In the genomic region with DNA sequence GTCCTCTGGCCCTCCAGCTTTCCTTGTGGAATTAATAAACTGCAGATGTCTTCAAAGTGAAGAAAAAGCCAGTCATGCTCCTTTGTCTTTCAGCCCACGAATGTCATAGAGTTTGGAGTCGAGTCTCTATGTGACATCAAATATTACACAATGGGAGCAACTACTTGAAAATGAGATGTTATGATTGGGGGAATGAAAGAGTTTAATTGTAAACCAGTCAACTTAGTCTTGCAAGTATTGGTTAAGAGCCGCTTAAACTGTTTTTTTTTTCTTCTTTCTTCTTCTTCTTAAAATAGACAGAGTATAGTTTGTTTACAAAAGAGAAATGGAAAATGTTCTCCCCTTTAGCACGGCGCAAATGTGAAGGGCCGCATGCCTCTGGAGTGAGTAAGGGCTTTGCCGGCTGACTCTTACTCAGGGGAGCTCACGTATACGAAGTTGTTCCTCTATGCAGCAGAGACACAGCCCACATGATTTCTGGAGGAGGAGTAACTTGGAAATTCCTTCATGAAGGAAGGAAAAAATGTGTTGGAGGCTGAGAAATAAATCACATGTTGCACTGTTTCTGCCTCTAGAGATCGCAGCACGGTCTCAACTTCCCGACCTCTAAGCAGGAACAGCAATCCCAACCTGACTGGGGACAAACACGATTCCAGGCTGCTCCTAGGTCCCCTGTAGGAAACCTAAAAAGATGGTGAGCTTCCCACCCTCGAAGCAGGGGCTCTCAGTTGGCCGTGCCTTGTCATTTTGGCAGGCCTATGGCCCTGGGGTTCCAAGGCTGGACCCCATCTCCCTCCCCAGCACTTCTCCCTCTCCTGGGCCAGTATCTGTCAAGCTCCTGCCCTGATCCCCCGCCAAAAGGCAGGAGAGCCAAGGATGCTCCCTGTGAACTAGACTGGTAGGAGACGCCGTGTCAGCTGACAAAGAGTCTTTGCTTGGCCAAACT, we compare ENCODE assay signal across 8 cellular contexts. TPM values are rescaled to one million over a fixed set of nuclear protein-coding genes. Genes with fewer than 3 reads are reported as not detected.
DNase-seq lines count a peak whose midpoint lies in the region; ATAC-seq and TF ChIP-seq lines count a peak whose summit lies in the region.

No MANE protein-coding gene starts in this region.

- no peaks in the 10 kb centered on the region for H3K27me3 ChIP-seq in heart left ventricle

- no peaks in the 10 kb centered on the region for H3K9me3 ChIP-seq in heart left ventricle

- H3K27ac ChIP-seq in heart left ventricle, result peak overlapping the region; percentile 82 to 99 (median 98)

- 24 to 28% (median 25%) methylated on average over 18 of the region's 18 CpGs for WGBS in heart left ventricle, 4 donors

- DNase-seq in HEK293T (ENCODE audit: extremely low spot score) (peak; percentile 68), heart left ventricle (peak in 4 of 5 donors; percentile 83 to 87 (median 85)), progenitor cell of endocrine pancreas (ENCODE audit: low spot score, unreplicated experiment) (no peak), NCI-H2196 (lab: John Stamatoyannopoulos, UW; ENCODE audit: unreplicated experiment) (no peak), cerebellum (ENCODE audit: low spot score) (no peak)

- no peaks in the 10 kb centered on the region for H3K36me3 ChIP-seq in heart left ventricle

- no peaks in the 10 kb centered on the region for H3K4me1 Mint-ChIP-seq in activated T-helper 17 cell treated with anti-CD3 and anti-CD28 coated beads, Interleukin-2, amount 50 U/mL, for 72 hours
- peaks cover 54% of the 10 kb centered on the region for H3K4me1 Mint-ChIP-seq in progenitor cell of endocrine pancreas (ENCODE audit: low read depth)

- intact Hi-C loops in heart left ventricle (cut with DNase I), result loop anchor here in 5 of 10 donors (5.0 kb wide), 2 partner anchors 45 kb away; a partner anchor contains a TSS

- H3K4me3 Mint-ChIP-seq in activated T-helper 17 cell treated with anti-CD3 and anti-CD28 coated beads, Interleukin-2, amount 50 U/mL, for 72 hours, result no peak overlapping the region
- H3K4me3 Mint-ChIP-seq in progenitor cell of endocrine pancreas (ENCODE audit: low read depth), result peak overlapping the region; percentile 2

- no peak for ATAC-seq in activated T-helper 17 cell treated with anti-CD3 and anti-CD28 coated beads, Interleukin-2, amount 50 U/mL, for 72 hours (replicated peaks)
- ATAC-seq in heart left ventricle (peak; percentile 95 to 96 (median 96)), GM18867 (IDR thresholded peaks at IDR 0.05; ENCODE audit: unreplicated experiment) (no peak), HG03175 (IDR thresholded peaks at IDR 0.05; ENCODE audit: unreplicated experiment) (no peak)

- peaks cover 4% of the 10 kb centered on the region for H3K36me3 Mint-ChIP-seq in activated T-helper 17 cell treated with anti-CD3 and anti-CD28 coated beads, Interleukin-2, amount 50 U/mL, for 72 hours (ENCODE audit: low read depth)
- no peaks in the 10 kb centered on the region for H3K36me3 Mint-ChIP-seq in progenitor cell of endocrine pancreas (ENCODE audit: insufficient read depth)

- H3K27me3 Mint-ChIP-seq in activated T-helper 17 cell treated with anti-CD3 and anti-CD28 coated beads, Interleukin-2, amount 50 U/mL, for 72 hours, result no peaks in the 10 kb centered on the region
- no peaks in the 10 kb centered on the region for H3K27me3 Mint-ChIP-seq in progenitor cell of endocrine pancreas

- peak in 1 of 2 donors; percentile 48 for TF ChIP-seq POLR2A in heart left ventricle (IDR thresholded peaks at IDR 0.05)

- H3K4me3 ChIP-seq in heart left ventricle, result peak overlapping the region in 8 of 12 donors; percentile 3 to 36 (median 30)

- H3K4me1 ChIP-seq in heart left ventricle, result peaks cover 0 to 85% (median 48%) of the 10 kb centered on the region in 12 donors

- H3K9me3 Mint-ChIP-seq in activated T-helper 17 cell treated with anti-CD3 and anti-CD28 coated beads, Interleukin-2, amount 50 U/mL, for 72 hours, result no peaks in the 10 kb centered on the region
- H3K9me3 Mint-ChIP-seq in progenitor cell of endocrine pancreas (ENCODE audit: low read depth), result no peaks in the 10 kb centered on the region

- CTCF ChIA-PET in HEK293T (lab: Yijun Ruan, JAX), result interaction anchor here (1.1 kb wide), 1 partner anchor 61 kb away, joined by 3 read pairs; no protein-coding TSS in a partner anchor

- H3K27ac Mint-ChIP-seq in activated T-helper 17 cell treated with anti-CD3 and anti-CD28 coated beads, Interleukin-2, amount 50 U/mL, for 72 hours, result peak overlapping the region; percentile 58
- peak overlapping the region; percentile 97 for H3K27ac Mint-ChIP-seq in progenitor cell of endocrine pancreas

- TF ChIP-seq CTCF in heart left ventricle (IDR thresholded peaks at IDR 0.05) (no peak), progenitor cell of endocrine pancreas (IDR thresholded peaks at IDR 0.05; ENCODE audit: unreplicated experiment) (no peak)

- POLR2A ChIA-PET in HEK293T (lab: Yijun Ruan, JAX), result interaction anchor here (0.5 to 3.2 kb wide), 14 partner anchors 9 to 671 kb away, joined by 3 to 15 read pairs (median 4); a partner anchor contains a TSS

TF ChIP-seq in HEK293T, 16 proteins besides CTCF, POLR2A, EP300 and RAD21:
- TF ChIP-seq FOXM1 (IDR thresholded peaks at IDR 0.05; ENCODE audit: borderline replicate concordance) (no peak), BHLHE40 (IDR thresholded peaks at IDR 0.05; ENCODE audit: borderline replicate concordance) (peak; percentile 55), L3MBTL2 (conservative IDR thresholded peaks at IDR 0.05) (peak; percentile 67)

RNA-seq across cellular contexts. Expression of a gene that starts 44.9 kb away (rescaled TPM):
- 10 to 100 TPM; 30.6 to 50.2 TPM for total RNA-seq in activated T-helper 17 cell treated with anti-CD3 and anti-CD28 coated beads, Interleukin-2, amount 50 U/mL, for 72 hours
- total RNA-seq in heart left ventricle, result 10 to 100 TPM; 16.0 to 64.5 (median 37.2) TPM
- 10 to 100 TPM; 13.2 to 14.7 TPM for polyA plus RNA-seq in heart left ventricle
- 25.5 and 35.2 TPM in 2 replicates for total RNA-seq in progenitor cell of endocrine pancreas
- total RNA-seq in cerebellum, result 8.1 TPM

RNA-seq across cellular contexts. Expression of a gene that starts 59.1 kb away (rescaled TPM):
- total RNA-seq in activated T-helper 17 cell treated with anti-CD3 and anti-CD28 coated beads, Interleukin-2, amount 50 U/mL, for 72 hours, result 10 to 100 TPM; 47.8 to 73.8 TPM
- total RNA-seq in heart left ventricle (1 to 10 TPM in 2 of 9 donors, under 1 TPM in 3, not detected in 4; 0.25 to 7.3 (median 0.79) TPM), progenitor cell of endocrine pancreas (9.1 and 10.5 TPM in 2 replicates), cerebellum (6.4 TPM)
- polyA plus RNA-seq in heart left ventricle, result under 1 TPM in 1 of 2 donors, not detected in 1; 0.19 TPM

Comparison
In these comparisons a context has a peak if more than half of its experiments do, and no peak if none do; other contexts are left out.
1. DNase-seq: peak in HEK293T (single experiment) and heart left ventricle (4 of 5); none in progenitor cell of endocrine pancreas (single experiment), NCI-H2196 (single experiment) and cerebellum (single experiment).
2. ATAC-seq: peak in heart left ventricle (4 of 4); none in activated T-helper 17 cell treated with anti-CD3 and anti-CD28 coated beads, Interleukin-2, amount 50 U/mL, for 72 hours (single experiment), GM18867 (single experiment) and HG03175 (single experiment).